ENCODE assay signal across 8 cellular contexts in the genomic region with DNA sequence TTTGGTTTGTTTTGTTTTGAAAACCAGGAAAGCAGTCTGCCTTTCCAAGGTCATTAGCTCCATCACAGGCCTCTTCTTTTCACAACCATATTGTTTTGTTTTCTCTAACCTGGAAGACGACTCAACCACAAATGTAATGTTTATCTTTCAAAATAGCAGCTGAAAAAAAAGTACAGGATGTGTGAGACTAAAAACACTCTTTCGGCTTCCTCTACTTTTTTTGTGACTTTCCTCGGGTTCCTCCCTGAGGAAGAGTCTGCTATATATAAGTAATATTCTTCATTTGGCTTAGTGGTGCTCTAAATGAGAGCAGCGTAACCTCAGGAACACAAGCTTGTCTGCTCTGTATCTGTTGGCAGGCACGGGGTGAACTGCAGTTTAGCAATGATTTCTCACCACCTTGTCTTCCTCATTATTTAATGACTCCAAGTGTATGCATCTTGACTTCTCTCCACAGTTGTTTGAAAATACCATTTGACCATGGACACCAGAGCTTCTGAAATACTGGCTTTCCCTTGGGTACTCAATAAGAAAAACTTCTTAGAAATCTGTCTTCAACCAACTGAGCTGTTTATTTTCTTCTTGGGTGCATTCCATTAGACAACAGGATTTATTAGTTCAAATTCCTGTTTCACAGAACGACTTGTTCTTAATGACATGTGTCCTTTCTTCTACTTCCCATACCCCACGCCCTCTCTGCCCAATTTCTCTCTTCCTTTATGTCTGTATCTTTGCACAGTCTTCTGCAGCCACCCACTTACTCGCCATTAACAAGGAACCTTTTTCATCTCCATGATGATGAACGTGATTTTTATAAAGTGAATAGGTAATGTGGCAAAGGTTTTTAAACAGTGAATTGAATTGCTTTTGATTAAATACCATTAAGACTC. TPM values are rescaled to one million over a fixed set of nuclear protein-coding genes. Genes with fewer than 3 reads are reported as not detected.
DNase-seq lines count a peak whose midpoint lies in the region; ATAC-seq and TF ChIP-seq lines count a peak whose summit lies in the region.

No MANE protein-coding gene starts in this region.

- peak overlapping the region in 2 of 4 donors; percentile 30 to 39 for H3K4me3 ChIP-seq in sigmoid colon

- H3K36me3 ChIP-seq in sigmoid colon, result no peaks in the 10 kb centered on the region

- H3K36me3 Mint-ChIP-seq in T-helper 17 cell (ENCODE audit: low read depth), result no peaks in the 10 kb centered on the region

- H3K4me1 ChIP-seq in sigmoid colon, result peaks cover 2 to 19% (median 17%) of the 10 kb centered on the region in 4 donors

- intact Hi-C loops in sigmoid colon (cut with DNase I), result no loop called here

- H3K27ac ChIP-seq in sigmoid colon, result peak overlapping the region; percentile 64 to 73 (median 68)

- no peaks in the 10 kb centered on the region for H3K9me3 ChIP-seq in T-helper 17 cell (ENCODE audit: control insufficient read depth, low read length, poor library complexity, severe bottlenecking)
- no peaks in the 10 kb centered on the region for H3K9me3 ChIP-seq in sigmoid colon

- peak overlapping the region; percentile 77 for H3K4me3 Mint-ChIP-seq in T-helper 17 cell

- no peaks in the 10 kb centered on the region for H3K27me3 ChIP-seq in sigmoid colon

- no peak for TF ChIP-seq EP300 in sigmoid colon (IDR thresholded peaks at IDR 0.05)

- H3K4me1 Mint-ChIP-seq in T-helper 17 cell, result peaks cover 34% of the 10 kb centered on the region

- peak overlapping the region; percentile 83 for H3K27ac Mint-ChIP-seq in T-helper 17 cell

- ATAC-seq in GM21737 (IDR thresholded peaks at IDR 0.05; ENCODE audit: unreplicated experiment), result peak; percentile 57
- peak; percentile 60 for ATAC-seq in T-helper 17 cell
- no peak for ATAC-seq in GM18861 (IDR thresholded peaks at IDR 0.05; ENCODE audit: unreplicated experiment)
- ATAC-seq in GM19455 (IDR thresholded peaks at IDR 0.05; ENCODE audit: unreplicated experiment), result no peak
- ATAC-seq in HG03159 (IDR thresholded peaks at IDR 0.05; ENCODE audit: unreplicated experiment), result no peak

- no peaks in the 10 kb centered on the region for H3K27me3 Mint-ChIP-seq in T-helper 17 cell

- DNase-seq in T-helper 17 cell, result no peak
- DNase-seq in globus pallidus (ENCODE audit: low spot score), result peak; percentile 19
- peak; percentile 68 for DNase-seq in sigmoid colon
- DNase-seq in NCI-H69 (lab: John Stamatoyannopoulos, UW), result no peak

- WGBS in sigmoid colon, 2 donors, result 40 to 70% methylated on average over 9 of the region's 9 CpGs

- no peak for TF ChIP-seq CTCF in sigmoid colon (IDR thresholded peaks at IDR 0.05)

- no peak for TF ChIP-seq POLR2A in sigmoid colon (IDR thresholded peaks at IDR 0.05)

RNA-seq across cellular contexts. Expression of gene ITM2B, which starts 11.5 kb away (rescaled TPM):
- 100 to 1,000 TPM; 396 to 450 TPM for total RNA-seq in T-helper 17 cell
- 100 to 1,000 TPM; 266 to 478 (median 371) TPM for total RNA-seq in sigmoid colon
- polyA plus RNA-seq in sigmoid colon, result 100 to 1,000 TPM; 147 to 285 (median 154) TPM

Comparison
In these comparisons a context has a peak if more than half of its experiments do, and no peak if none do; other contexts are left out.
1. ATAC-seq: peak in GM21737 (single experiment) and T-helper 17 cell (single experiment); none in GM18861 (single experiment), GM19455 (single experiment) and HG03159 (single experiment).
2. DNase-seq: peak in globus pallidus (single experiment) and sigmoid colon (single experiment); none in T-helper 17 cell (0 of 3) and NCI-H69 (single experiment).